8 cellular contexts compared by ENCODE assay signal in genomic region chr3:119034256-119035013, GRCh38. TPM values are rescaled to one million over a fixed set of nuclear protein-coding genes. Genes with fewer than 3 reads are reported as not detected.
DNase-seq lines count a peak whose midpoint lies in the region; ATAC-seq and TF ChIP-seq lines count a peak whose summit lies in the region.

A gene with protein sequence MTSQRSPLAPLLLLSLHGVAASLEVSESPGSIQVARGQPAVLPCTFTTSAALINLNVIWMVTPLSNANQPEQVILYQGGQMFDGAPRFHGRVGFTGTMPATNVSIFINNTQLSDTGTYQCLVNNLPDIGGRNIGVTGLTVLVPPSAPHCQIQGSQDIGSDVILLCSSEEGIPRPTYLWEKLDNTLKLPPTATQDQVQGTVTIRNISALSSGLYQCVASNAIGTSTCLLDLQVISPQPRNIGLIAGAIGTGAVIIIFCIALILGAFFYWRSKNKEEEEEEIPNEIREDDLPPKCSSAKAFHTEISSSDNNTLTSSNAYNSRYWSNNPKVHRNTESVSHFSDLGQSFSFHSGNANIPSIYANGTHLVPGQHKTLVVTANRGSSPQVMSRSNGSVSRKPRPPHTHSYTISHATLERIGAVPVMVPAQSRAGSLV (minus strand): TSS chr3:119034846. CDS start chr3:119034582, 264 bp downstream.

- H3K9me3 ChIP-seq in Caco-2 (no peaks in the 10 kb centered on the region), gastroesophageal sphincter (no peaks in the 10 kb centered on the region), suprapubic skin (no peaks in the 10 kb centered on the region)

- peaks cover 2% of the 10 kb centered on the region for H3K9me3 Mint-ChIP-seq in Caco-2 (ENCODE audit: unreplicated experiment)

- no peak for TF ChIP-seq EP300 in gastroesophageal sphincter (IDR thresholded peaks at IDR 0.05)
- TF ChIP-seq EP300 in suprapubic skin (IDR thresholded peaks at IDR 0.05) = no peak

- H3K27me3 ChIP-seq in Caco-2 (replicated peaks; ENCODE audit: control insufficient read depth, insufficient read depth, low read length) (peaks cover 2% of the 10 kb centered on the region; the same call in 1 of the 2 replicates), gastroesophageal sphincter (peaks cover 5% of the 10 kb centered on the region), suprapubic skin (peaks cover 37% of the 10 kb centered on the region)

- H3K36me3 ChIP-seq in Caco-2 (ENCODE audit: control insufficient read depth, insufficient read depth, low read length) = no peaks in the 10 kb centered on the region
- no peaks in the 10 kb centered on the region for H3K36me3 ChIP-seq in gastroesophageal sphincter
- no peaks in the 10 kb centered on the region for H3K36me3 ChIP-seq in suprapubic skin

- POLR2A ChIA-PET in Caco-2 (lab: Charles Lee) = no interaction called here

- BruUV-seq in Caco-2 (replicated peaks; lab: Mats Ljungman, UMichigan) = no TSS peak

- H3K36me3 Mint-ChIP-seq in Caco-2 (ENCODE audit: insufficient read depth, unreplicated experiment) = no peaks in the 10 kb centered on the region

- H3K4me3 Mint-ChIP-seq in Caco-2 (ENCODE audit: unreplicated experiment) = peak within 1 kb of the TSS; percentile 84

- peak within 1 kb of the TSS; percentile 8 to 82 (median 78) for H3K27ac ChIP-seq in gastroesophageal sphincter
- H3K27ac ChIP-seq in suprapubic skin = peak within 1 kb of the TSS; percentile 11

- ATAC-seq in gastroesophageal sphincter (peak; percentile 88), omental fat pad (ENCODE audit: low FRiP score) (peak; percentile 94)

- CTCF ChIA-PET in Caco-2 (lab: Charles Lee) = interaction anchor here (0.8 to 4.5 kb wide), 6 partner anchors 18 to 274 kb away, joined by 3 to 106 read pairs (median 4); no protein-coding TSS in a partner anchor

- H3K27ac Mint-ChIP-seq in Caco-2 (ENCODE audit: unreplicated experiment) = no peak within 1 kb of the TSS

- intact Hi-C loops in Caco-2 (cut with micrococcal nuclease; ENCODE audit: unreplicated experiment) = loop anchor here (1.0 to 10.0 kb wide), 4 partner anchors 64 to 207 kb away; no protein-coding TSS in a partner anchor

- H3K4me3 ChIP-seq in Caco-2 (ENCODE audit: low read depth, low read length) = peak within 1 kb of the TSS; percentile 49
- peak within 1 kb of the TSS; percentile 47 to 74 for H3K4me3 ChIP-seq in gastroesophageal sphincter
- H3K4me3 ChIP-seq in suprapubic skin = peak within 1 kb of the TSS; percentile 60

- no peaks in the 10 kb centered on the region for H3K4me1 Mint-ChIP-seq in Caco-2 (ENCODE audit: low read depth, unreplicated experiment)

- peak; percentile 25 to 53 for TF ChIP-seq CTCF in Caco-2 (IDR thresholded peaks at IDR 0.05; ENCODE audit: insufficient read depth in 1 of 2, low read depth in 1 of 2, low read length in 1 of 2, severe bottlenecking in 1 of 2, unreplicated experiment in 1 of 2)
- peak; percentile 91 for TF ChIP-seq CTCF in GM20000 (IDR thresholded peaks at IDR 0.05; ENCODE audit: extremely low read depth, missing control alignments)
- peak in 3 of 4 experiments; percentile 72 to 78 (median 76) for TF ChIP-seq CTCF in gastroesophageal sphincter (IDR thresholded peaks at IDR 0.05)
- TF ChIP-seq CTCF in omental fat pad (IDR thresholded peaks at IDR 0.05) = no peak
- TF ChIP-seq CTCF in suprapubic skin (IDR thresholded peaks at IDR 0.05) = peak in 1 of 2 donors; percentile 64

- H3K4me1 ChIP-seq in Caco-2 (0 out of 2 replicates have a peak, but pooled peaks cover 4% of the 10 kb centered on the region), gastroesophageal sphincter (peaks cover 0 to 22% (median 0%) of the 10 kb centered on the region in 3 donors), suprapubic skin (peaks cover 13% of the 10 kb centered on the region)

- 0% methylated on average over 3 of the region's 80 CpGs; no CpG with 5 or more reads in 1 of the 2 donors for WGBS in gastroesophageal sphincter (ENCODE audit: low coverage in 1 of 2), 2 donors
- 4% methylated on average over 9 of the region's 80 CpGs for WGBS in suprapubic skin

- H3K27me3 Mint-ChIP-seq in Caco-2 (ENCODE audit: insufficient read depth, unreplicated experiment) = peaks cover 20% of the 10 kb centered on the region

- TF ChIP-seq POLR2A in gastroesophageal sphincter (IDR thresholded peaks at IDR 0.05) = no peak
- TF ChIP-seq POLR2A in suprapubic skin (IDR thresholded peaks at IDR 0.05) = no peak

- DNase-seq in Caco-2 = peak; percentile 64 to 71
- peak; percentile 92 for DNase-seq in GM20000 (ENCODE audit: low spot score)
- DNase-seq in HT-29 (ENCODE audit: low spot score) = peak; percentile 60
- DNase-seq in RPMI7951 (ENCODE audit: low read depth) = peak; percentile 37
- peak; percentile 36 for DNase-seq in activated gamma-delta T cell treated with Interleukin-2 at 50 U/mL for 16 hours
- peak; percentile 23 for DNase-seq in omental fat pad (ENCODE audit: low spot score)
- peak in 1 of 2 donors; percentile 79 for DNase-seq in suprapubic skin (ENCODE audit: low spot score in 2 of 2)

RNA-seq across cellular contexts. Expression of the gene that starts here (rescaled TPM):
- 0.37 and 0.41 TPM in 2 replicates for total RNA-seq in Caco-2 (2022)
- total RNA-seq in HT-29 (2014; rRNA removed; shearing (Covaris generic)) = not detected in 2 replicates
- total RNA-seq in RPMI7951 (2014; rRNA removed; shearing (Covaris generic)) = 0.39 TPM in 1 of 2 replicates, not detected in the other
- total RNA-seq in gastroesophageal sphincter = 10 to 100 TPM in 1 of 4 donors, 1 to 10 TPM in 3; 2.0 to 20.2 (median 6.1) TPM
- total RNA-seq in omental fat pad = 1 to 10 TPM in 1 of 4 donors, under 1 TPM in 1, not detected in 2; 0.60 to 1.0 TPM
- total RNA-seq in suprapubic skin = 1 to 10 TPM; 1.9 to 9.6 (median 2.0) TPM

Comparison
In these comparisons a context has a peak if more than half of its experiments do, and no peak if none do; other contexts are left out.
1. Peak in DNase-seq and H3K4me3 ChIP-seq in Caco-2; RNA of the gene not detected or under 1 TPM.
2. Peak in DNase-seq in HT-29; RNA of the gene not detected or under 1 TPM.
3. Peak in DNase-seq in RPMI7951; RNA of the gene not detected or under 1 TPM.
4. CTCF ChIP-seq: peak in Caco-2 (2 of 2), GM20000 (single experiment) and gastroesophageal sphincter (3 of 4); none in omental fat pad (0 of 3).
5. Peak in every context shown above with its lines, with median percentiles within 50 percentile points of each other: H3K4me3 ChIP-seq.